In the genomic region with DNA sequence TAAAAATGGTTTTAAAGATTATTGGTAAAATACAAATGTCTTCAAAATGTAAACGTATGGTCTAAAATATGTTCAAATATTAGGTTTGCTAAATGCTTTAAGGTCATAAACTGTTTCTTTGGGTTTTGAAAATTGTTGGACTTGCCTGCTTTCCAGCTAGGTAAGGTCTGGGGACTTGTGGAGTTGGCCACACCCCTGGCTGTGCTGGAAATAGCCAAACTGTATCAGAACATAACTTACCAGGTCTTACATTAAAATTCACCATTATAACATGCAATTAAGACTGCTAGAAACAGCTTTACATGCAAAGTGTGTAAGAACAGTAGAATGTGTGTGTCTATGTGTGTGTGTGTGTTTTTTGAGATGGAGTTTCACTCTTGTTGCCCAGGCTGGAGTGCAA, we compare ENCODE assay signal across 1 cellular context.
TF ChIP-seq lines count a peak whose summit lies in the region.

No MANE protein-coding gene starts in this region.

TF ChIP-seq in GM23338, 12 proteins besides CTCF, POLR2A, EP300 and RAD21 (continued from another document):
- no peak for TF ChIP-seq REST (IDR thresholded peaks at IDR 0.05; ENCODE audit: unreplicated experiment)
- no peak for TF ChIP-seq CREB1 (CRISPR knock-in tag; IDR thresholded peaks at IDR 0.05; ENCODE audit: low read depth)
- no peak for TF ChIP-seq EZH2 (IDR thresholded peaks at IDR 0.05; ENCODE audit: low read depth, unreplicated experiment)
- TF ChIP-seq POLR2AphosphoS5 (IDR thresholded peaks at IDR 0.05; ENCODE audit: low read depth) = no peak
